2 cellular contexts compared by ENCODE assay signal in the genomic region with DNA sequence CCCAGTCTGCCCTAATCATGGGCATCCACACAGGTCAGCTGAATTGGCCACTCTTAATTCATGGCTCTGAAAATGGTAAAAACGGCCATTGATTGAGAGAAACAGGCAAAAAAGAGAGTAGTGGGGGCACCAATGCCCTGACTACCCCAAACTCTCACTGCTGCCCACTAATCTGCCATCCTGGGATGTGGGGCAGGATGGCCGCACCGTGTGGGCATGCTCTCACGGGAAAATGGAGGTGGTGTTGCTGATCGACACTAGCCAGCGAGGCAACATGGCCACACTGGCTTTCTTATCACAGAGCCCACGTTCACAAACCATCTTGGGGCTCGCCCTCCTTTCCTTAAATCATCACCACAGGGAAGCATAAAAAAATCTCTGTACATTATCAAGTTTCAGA.
TF ChIP-seq lines count a peak whose summit lies in the region.

No MANE protein-coding gene starts in this region.

TF ChIP-seq in SK-N-SH, 30 proteins besides CTCF, POLR2A, EP300 and RAD21 (continued from another document):
- TF ChIP-seq REST (IDR thresholded peaks at IDR 0.05; ENCODE audit: low read depth, low read length) (no peak), RFX5 (IDR thresholded peaks at IDR 0.05; ENCODE audit: low read length) (no peak), TCF12 (IDR thresholded peaks at IDR 0.05) (no peak), MXI1 (IDR thresholded peaks at IDR 0.05; ENCODE audit: low read depth, low read length) (no peak)

TF ChIP-seq in SK-N-SH treated with all-trans-retinoic acid at 6 μM for 48 hours, 23 proteins besides CTCF, POLR2A, EP300 and RAD21 (continued from another document):
- TF ChIP-seq, protein P1, sequence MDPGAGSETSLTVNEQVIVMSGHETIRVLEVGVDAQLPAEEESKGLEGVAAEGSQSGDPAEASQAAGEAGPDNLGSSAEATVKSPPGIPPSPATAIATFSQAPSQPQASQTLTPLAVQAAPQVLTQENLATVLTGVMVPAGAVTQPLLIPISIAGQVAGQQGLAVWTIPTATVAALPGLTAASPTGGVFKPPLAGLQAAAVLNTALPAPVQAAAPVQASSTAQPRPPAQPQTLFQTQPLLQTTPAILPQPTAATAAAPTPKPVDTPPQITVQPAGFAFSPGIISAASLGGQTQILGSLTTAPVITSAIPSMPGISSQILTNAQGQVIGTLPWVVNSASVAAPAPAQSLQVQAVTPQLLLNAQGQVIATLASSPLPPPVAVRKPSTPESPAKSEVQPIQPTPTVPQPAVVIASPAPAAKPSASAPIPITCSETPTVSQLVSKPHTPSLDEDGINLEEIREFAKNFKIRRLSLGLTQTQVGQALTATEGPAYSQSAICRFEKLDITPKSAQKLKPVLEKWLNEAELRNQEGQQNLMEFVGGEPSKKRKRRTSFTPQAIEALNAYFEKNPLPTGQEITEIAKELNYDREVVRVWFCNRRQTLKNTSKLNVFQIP (CRISPR knock-in tag; IDR thresholded peaks at IDR 0.05; ENCODE audit: borderline replicate concordance, low read depth): no peak
- no peak for TF ChIP-seq TSHZ2 (CRISPR knock-in tag; IDR thresholded peaks at IDR 0.05)
- no peak for TF ChIP-seq RARB (CRISPR knock-in tag; IDR thresholded peaks at IDR 0.05)
- TF ChIP-seq ZFP3 (CRISPR knock-in tag; IDR thresholded peaks at IDR 0.05): no peak
- TF ChIP-seq ZNF565 (CRISPR knock-in tag; conservative IDR thresholded peaks at IDR 0.05; ENCODE audit: low read depth): no peak
- no peak for TF ChIP-seq ESRRG (CRISPR knock-in tag; IDR thresholded peaks at IDR 0.05)
